8 cellular contexts compared by ENCODE assay signal in the genomic region with DNA sequence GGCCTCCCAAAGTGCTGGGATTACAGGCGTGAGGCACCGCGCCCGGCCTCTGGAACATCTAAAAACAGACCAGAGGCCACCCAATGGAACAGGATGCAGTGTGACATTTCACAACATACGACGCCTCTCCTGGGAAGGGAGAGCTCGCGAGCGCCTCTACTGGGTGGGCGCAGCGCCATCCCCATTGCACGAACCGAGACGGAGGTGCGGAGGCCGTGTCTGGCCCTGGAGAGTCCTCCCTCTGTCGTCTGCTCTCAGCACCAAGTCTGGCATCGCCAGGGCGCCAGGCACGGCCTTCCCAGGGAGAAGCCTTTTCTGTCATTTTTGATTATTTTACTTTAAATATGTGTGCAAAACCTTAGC. TPM values are rescaled to one million over a fixed set of nuclear protein-coding genes. Genes with fewer than 3 reads are reported as not detected.
DNase-seq lines count a peak whose midpoint lies in the region; ATAC-seq and TF ChIP-seq lines count a peak whose summit lies in the region.

No MANE protein-coding gene starts in this region.

- H3K4me3 Mint-ChIP-seq in endodermal cell, result peak overlapping the region; percentile 61
- H3K4me3 Mint-ChIP-seq in CD4-positive, alpha-beta T cell, result no peak overlapping the region

- H3K79me1 ChIP-seq in neuronal stem cell (ENCODE audit: low read depth, low read length), result no peaks in the 10 kb centered on the region

- no peak overlapping the region for H2BK120ac ChIP-seq in neuronal stem cell (ENCODE audit: low read depth, low read length)

- H3K9me3 Mint-ChIP-seq in endodermal cell, result no peaks in the 10 kb centered on the region
- H3K9me3 Mint-ChIP-seq in CD4-positive, alpha-beta T cell, result no peaks in the 10 kb centered on the region

- H3K4me1 Mint-ChIP-seq in endodermal cell, result peaks cover 29% of the 10 kb centered on the region
- H3K4me1 Mint-ChIP-seq in CD4-positive, alpha-beta T cell (ENCODE audit: low read depth), result peaks cover 12% of the 10 kb centered on the region

- no peak overlapping the region for H4K91ac ChIP-seq in neuronal stem cell (ENCODE audit: low read depth, low read length, poor library complexity)

- no peak overlapping the region for H2BK5ac ChIP-seq in neuronal stem cell (ENCODE audit: low read length)

- peak; percentile 39 for DNase-seq in NCI-H1092 (lab: John Stamatoyannopoulos, UW)
- DNase-seq in NCI-H1092 treated with DMSO at 0.1 percent for 48 hours (lab: John Stamatoyannopoulos, UW), result no peak
- peak; percentile 5 for DNase-seq in NCI-H69 (lab: John Stamatoyannopoulos, UW)
- DNase-seq in endodermal cell, result peak; percentile 93
- peak; percentile 59 for DNase-seq in neuronal stem cell (ENCODE audit: low spot score)
- no peak for DNase-seq in CD4-positive, alpha-beta T cell

- WGBS in endodermal cell (ENCODE audit: insufficient coverage in 1 of 2, insufficient read length in 1 of 2), 2 experiments, result 44 to 84% methylated on average over 4 to 20 of the region's 20 CpGs
- WGBS in neuronal stem cell (ENCODE audit: extremely low coverage in 2 of 2, insufficient read length in 2 of 2, insufficient replicate concordance in 1 of 2), 2 donors, result no CpG with 5 or more reads among the region's 20 CpGs

- H3K4me2 ChIP-seq in neuronal stem cell (ENCODE audit: insufficient read depth, low read length, poor library complexity, severe bottlenecking), result peak overlapping the region; percentile 59

- H2AK5ac ChIP-seq in neuronal stem cell (ENCODE audit: low read depth, low read length), result no peak overlapping the region

- no peak overlapping the region for H4K8ac ChIP-seq in neuronal stem cell (ENCODE audit: low read depth, low read length)

- H3K4me3 ChIP-seq in endodermal cell (ENCODE audit: low read length) (no peak overlapping the region), neuronal stem cell (ENCODE audit: low read length in 2 of 2) (peak overlapping the region in 1 of 2 donors; percentile 8)

- no peak overlapping the region for H2AFZ ChIP-seq in neuronal stem cell (ENCODE audit: low read length)

- no peak overlapping the region for H3K18ac ChIP-seq in neuronal stem cell (ENCODE audit: low read length)

- no peak overlapping the region for H3K4ac ChIP-seq in neuronal stem cell (ENCODE audit: low read length)

- H3K9me3 ChIP-seq in endodermal cell (ENCODE audit: control insufficient read depth, low read length), result no peaks in the 10 kb centered on the region
- H3K9me3 ChIP-seq in neuronal stem cell (replicated peaks in 1 of 2; ENCODE audit: control insufficient read depth in 2 of 2, insufficient read depth in 1 of 2, low read depth in 1 of 2, low read length in 2 of 2), result peaks cover 0 to 17% of the 10 kb centered on the region in 2 donors
- H3K9me3 ChIP-seq in CD4-positive, alpha-beta T cell (ENCODE audit: control insufficient read depth, low read length), result no peaks in the 10 kb centered on the region

- H3K27me3 Mint-ChIP-seq in endodermal cell (ENCODE audit: insufficient read depth), result peaks cover 85% of the 10 kb centered on the region
- peaks cover 83% of the 10 kb centered on the region for H3K27me3 Mint-ChIP-seq in CD4-positive, alpha-beta T cell

- no peaks in the 10 kb centered on the region for H3K36me3 Mint-ChIP-seq in endodermal cell (ENCODE audit: low read depth)
- no peaks in the 10 kb centered on the region for H3K36me3 Mint-ChIP-seq in CD4-positive, alpha-beta T cell (ENCODE audit: low read depth)

- no peak overlapping the region for H2BK15ac ChIP-seq in neuronal stem cell (ENCODE audit: low read length)

- H3K14ac ChIP-seq in neuronal stem cell (ENCODE audit: low read length), result no peak overlapping the region

- no peak overlapping the region for H3K23ac ChIP-seq in neuronal stem cell (ENCODE audit: low read depth, low read length, poor library complexity)

- H3K27ac ChIP-seq in endodermal cell (ENCODE audit: low read depth, low read length), result no peak overlapping the region
- no peak overlapping the region for H3K27ac ChIP-seq in neuronal stem cell (replicated peaks; ENCODE audit: low read length)
- H3K27ac ChIP-seq in CD4-positive, alpha-beta T cell (ENCODE audit: low read depth, low read length), result no peak overlapping the region

- H3K9ac ChIP-seq in endodermal cell (ENCODE audit: extremely low read depth, low read length, poor library complexity, severe bottlenecking) (no peak overlapping the region), neuronal stem cell (ENCODE audit: low read depth, low read length, poor library complexity) (no peak overlapping the region)

- CTCF ChIA-PET in CD4-positive, alpha-beta T cell (lab: Charles Lee), result no interaction called here

- no peak overlapping the region for H3K27ac Mint-ChIP-seq in endodermal cell
- no peak overlapping the region for H3K27ac Mint-ChIP-seq in CD4-positive, alpha-beta T cell

- H3K36me3 ChIP-seq in endodermal cell (ENCODE audit: control insufficient read depth, insufficient read depth, low read length) (no peaks in the 10 kb centered on the region), neuronal stem cell (replicated peaks in 1 of 2; ENCODE audit: control insufficient read depth in 2 of 2, insufficient read depth in 2 of 2, low read length in 2 of 2) (no peaks in the 10 kb centered on the region)

- intact Hi-C loops in CD4-positive, alpha-beta T cell (cut with DNase I, micrococcal nuclease), result loop anchor here in 1 of 2 experiments (5.0 kb wide), 1 partner anchor 410 kb away; no protein-coding TSS in a partner anchor

- TF ChIP-seq CTCF in endodermal cell (conservative IDR thresholded peaks at IDR 0.05), result no peak
- no peak for TF ChIP-seq CTCF in CD4-positive, alpha-beta T cell (IDR thresholded peaks at IDR 0.05)

- peaks cover 88% of the 10 kb centered on the region for H3K27me3 ChIP-seq in endodermal cell (ENCODE audit: control insufficient read depth, insufficient read depth, low read length, poor library complexity, severe bottlenecking)
- peaks cover 0 to 68% (median 26%) of the 10 kb centered on the region in 3 experiments for H3K27me3 ChIP-seq in neuronal stem cell (ENCODE audit: control insufficient read depth in 3 of 3, insufficient read depth in 3 of 3, low read depth in 1 of 3, low read length in 3 of 3)
- H3K27me3 ChIP-seq in CD4-positive, alpha-beta T cell (ENCODE audit: control insufficient read depth, insufficient read depth, low read length), result peaks cover 96% of the 10 kb centered on the region

- ATAC-seq in CD4-positive, alpha-beta T cell (ENCODE audit: poor library complexity), result no peak
- ATAC-seq in GM19452 (IDR thresholded peaks at IDR 0.05; ENCODE audit: unreplicated experiment) (no peak), HG03025 (IDR thresholded peaks at IDR 0.05; ENCODE audit: low FRiP score, unreplicated experiment) (no peak)

- no peak overlapping the region for H2BK12ac ChIP-seq in neuronal stem cell (ENCODE audit: low read length)

- H3K4me1 ChIP-seq in endodermal cell (ENCODE audit: control insufficient read depth, insufficient read depth, low read length) (peaks cover 12% of the 10 kb centered on the region), neuronal stem cell (ENCODE audit: control insufficient read depth in 2 of 2, insufficient read depth in 1 of 2, low read depth in 1 of 2, low read length in 2 of 2) (peaks cover 0 to 19% of the 10 kb centered on the region in 2 donors)

- POLR2A ChIA-PET in CD4-positive, alpha-beta T cell (lab: Charles Lee), result no interaction called here

RNA-seq across cellular contexts. Expression of a gene that starts 9.4 kb away (rescaled TPM):
- total RNA-seq in endodermal cell, result under 1 TPM in 1 of 2 donors, not detected in 1; 0.20 TPM
- polyA plus RNA-seq in endodermal cell (2013, experiment 1 of 2), result 26.5 TPM
- polyA plus RNA-seq in endodermal cell (2013, experiment 2 of 2), result 24.3 TPM
- polyA plus RNA-seq in neuronal stem cell (2013, experiment 1 of 2), result 0.24 TPM
- polyA plus RNA-seq in neuronal stem cell (2013, experiment 2 of 2), result 0.37 TPM
- not detected for total RNA-seq in CD4-positive, alpha-beta T cell

Comparison
In these comparisons a context has a peak if more than half of its experiments do, and no peak if none do; other contexts are left out.
1. DNase-seq: peak in NCI-H1092 (single experiment), NCI-H69 (single experiment), endodermal cell (single experiment) and neuronal stem cell (single experiment); none in NCI-H1092 treated with DMSO at 0.1 percent for 48 hours (single experiment) and CD4-positive, alpha-beta T cell (0 of 10).